ENCODE assay signal across 8 cellular contexts in genomic region chr12:81668475-81668874, GRCh38.
DNase-seq lines count a peak whose midpoint lies in the region; ATAC-seq and TF ChIP-seq lines count a peak whose summit lies in the region.

No MANE protein-coding gene starts in this region.

- in situ Hi-C loops in astrocyte of the cerebellum (cut with HindIII; ENCODE audit: low sequenced_read_pairs) = no loop called here

- intact Hi-C loops in lower leg skin (cut with DNase I; ENCODE audit: low total_unique reads) = no loop called here

- TF ChIP-seq POLR2A in lower leg skin (IDR thresholded peaks at IDR 0.05) = no peak

- WGBS in lower leg skin, 2 donors = 5 to 24% methylated on average over 1 of the region's 1 CpG

- peak; percentile 45 for DNase-seq in Ammon's horn (ENCODE audit: low spot score)
- DNase-seq in astrocyte of the cerebellum (ENCODE audit: low read depth) = peak; percentile 97
- DNase-seq in stimulated activated CD4-positive, alpha-beta T cell treated with anti-CD3 and anti-CD28 coated beads, Interleukin-4, amount 100 ng/mL, for 24 hours = peak; percentile 42
- DNase-seq in lower leg skin (ENCODE audit: low spot score in 2 of 2) = no peak
- no peak for DNase-seq in T-helper 9 cell
- DNase-seq in NCI-H2081 treated with DMSO at 0.1 percent for 48 hours (lab: John Stamatoyannopoulos, UW) = no peak

- ATAC-seq in GM19463 (IDR thresholded peaks at IDR 0.05; ENCODE audit: unreplicated experiment) (peak; percentile 100), HG03469 (IDR thresholded peaks at IDR 0.05; ENCODE audit: unreplicated experiment) (peak; percentile 95)

- H3K4me3 ChIP-seq in astrocyte of the cerebellum (ENCODE audit: low read depth, low read length) (no peak overlapping the region), lower leg skin (ENCODE audit: low read depth, poor library complexity, severe bottlenecking) (no peak overlapping the region)

- TF ChIP-seq CTCF in astrocyte of the cerebellum (IDR thresholded peaks at IDR 0.05; ENCODE audit: low read depth, low read length, missing control alignments) = no peak
- no peak for TF ChIP-seq CTCF in lower leg skin (IDR thresholded peaks at IDR 0.05)

Comparison
In these comparisons a context has a peak if more than half of its experiments do, and no peak if none do; other contexts are left out.
1. DNase-seq: peak in Ammon's horn (single experiment), astrocyte of the cerebellum (single experiment) and stimulated activated CD4-positive, alpha-beta T cell treated with anti-CD3 and anti-CD28 coated beads, Interleukin-4, amount 100 ng/mL, for 24 hours (single experiment); none in lower leg skin (0 of 2), T-helper 9 cell (single experiment) and NCI-H2081 treated with DMSO at 0.1 percent for 48 hours (single experiment).